ENCODE assay signal across 8 cellular contexts in the genomic region with DNA sequence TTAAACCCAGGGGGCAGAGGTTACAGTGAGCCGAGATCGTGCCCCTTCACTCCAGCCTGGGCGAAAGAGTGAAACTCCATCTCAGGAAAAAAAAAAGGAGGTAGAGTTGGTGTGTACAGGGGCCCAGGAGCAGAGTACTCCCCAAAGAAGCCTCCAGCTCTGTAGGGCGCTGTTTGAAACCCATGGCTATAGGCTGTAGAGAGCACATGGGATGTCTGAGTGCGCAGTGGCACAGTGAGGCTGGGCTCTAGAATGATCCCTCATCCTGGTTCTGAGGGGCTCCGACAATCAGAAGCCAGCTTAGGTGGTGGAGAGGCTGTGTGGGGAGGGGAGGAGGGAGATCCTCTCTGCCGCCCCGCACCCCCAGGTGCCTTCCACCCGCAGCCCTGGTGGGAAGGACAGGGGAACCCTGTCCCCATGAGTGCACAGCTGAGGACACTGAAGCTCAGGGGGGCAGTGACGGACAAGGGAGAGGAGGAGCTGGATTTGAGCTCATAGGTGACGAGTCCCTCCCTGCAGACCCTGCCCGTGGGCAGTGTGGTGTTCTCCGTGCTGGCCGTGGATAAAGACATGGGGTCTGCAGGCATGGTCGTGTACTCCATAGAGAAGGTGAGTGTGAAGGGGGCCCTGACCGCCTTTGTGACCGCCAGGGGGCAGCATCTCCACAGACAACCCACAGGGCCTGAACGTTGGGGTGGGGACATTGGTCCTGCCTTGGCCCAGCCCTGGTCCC. TPM values are rescaled to one million over a fixed set of nuclear protein-coding genes. Genes with fewer than 3 reads are reported as not detected.
DNase-seq lines count a peak whose midpoint lies in the region; ATAC-seq and TF ChIP-seq lines count a peak whose summit lies in the region.

No MANE protein-coding gene starts in this region.

- no peak overlapping the region for H2BK120ac ChIP-seq in mesenchymal stem cell (ENCODE audit: low read depth, low read length)

- no peak overlapping the region for H3K27ac ChIP-seq in mesenchymal stem cell (ENCODE audit: low read length, poor library complexity, severe bottlenecking)

- no peak overlapping the region for H3K4me2 ChIP-seq in mesenchymal stem cell (ENCODE audit: low read length, poor library complexity, severe bottlenecking)

- peak; percentile 95 for TF ChIP-seq CTCF in CD14-positive monocyte (IDR thresholded peaks at IDR 0.05)

- H3K27me3 ChIP-seq in mesenchymal stem cell (ENCODE audit: control insufficient read depth in 1 of 2, insufficient read depth in 1 of 2, low read length in 2 of 2): peaks cover 10 to 56% of the 10 kb centered on the region in 2 experiments

- intact Hi-C loops in CD14-positive monocyte (cut with micrococcal nuclease): loop anchor here (5.0 kb wide), 2 partner anchors 36 to 156 kb away; partner anchors contain the start of genes CLTB (in 1 of the 2) and RNF44 (in 1 of the 2)
- intact Hi-C loops in activated CD4-positive, alpha-beta memory T cell treated with anti-CD3 and anti-CD28 coated beads for 36 hours (cut with micrococcal nuclease): loop anchor here (1.0 to 5.0 kb wide), 2 partner anchors 46 to 156 kb away; partner anchors contain the start of gene CLTB

- no peaks in the 10 kb centered on the region for H3K79me1 ChIP-seq in mesenchymal stem cell (replicated peaks; ENCODE audit: low read length, poor library complexity, severe bottlenecking)

- no peak overlapping the region for H2BK12ac ChIP-seq in mesenchymal stem cell (ENCODE audit: low read length in 2 of 2)

- H3K4me1 Mint-ChIP-seq in CD14-positive monocyte: peaks cover 5% of the 10 kb centered on the region
- H3K4me1 Mint-ChIP-seq in activated CD4-positive, alpha-beta memory T cell treated with anti-CD3 and anti-CD28 coated beads for 36 hours (ENCODE audit: low read depth): no peaks in the 10 kb centered on the region

- H4K91ac ChIP-seq in mesenchymal stem cell (ENCODE audit: low read length): no peak overlapping the region

- no peaks in the 10 kb centered on the region for H3K36me3 Mint-ChIP-seq in CD14-positive monocyte
- no peaks in the 10 kb centered on the region for H3K36me3 Mint-ChIP-seq in activated CD4-positive, alpha-beta memory T cell treated with anti-CD3 and anti-CD28 coated beads for 36 hours

- ATAC-seq in GM19452 (IDR thresholded peaks at IDR 0.05; ENCODE audit: unreplicated experiment): peak; percentile 55

- 39% methylated on average over 18 of the region's 18 CpGs for whole genome bisulfite sequencing in mesenchymal stem cell

- H3K4me3 ChIP-seq in mesenchymal stem cell (ENCODE audit: insufficient read depth in 1 of 2, low read depth in 1 of 2, low read length in 2 of 2): no peak overlapping the region

- no peak overlapping the region for H4K8ac ChIP-seq in mesenchymal stem cell (ENCODE audit: low read length)

- DNase-seq in CD14-positive monocyte (ENCODE audit: low spot score) (peak; percentile 73), NCI-H1694 (lab: John Stamatoyannopoulos, UW) (peak; percentile 28), ecto neural progenitor cell (ENCODE audit: low spot score) (peak; percentile 84), mesenchymal stem cell (peak; percentile 60), middle frontal gyrus (ENCODE audit: extremely low spot score, low spot score) (no peak)
- peak; percentile 84 for DNase-seq in activated CD4-positive, alpha-beta memory T cell treated with anti-CD3 and anti-CD28 coated beads for 36 hours
- peak; percentile 61 to 66 for DNase-seq in stimulated activated CD8-positive, alpha-beta memory T cell treated with anti-CD3 and anti-CD28 coated beads, Interleukin-2, amount 100 ng/mL, for 1 hour (ENCODE audit: low read depth in 2 of 2)

- POLR2A ChIA-PET in activated CD4-positive, alpha-beta memory T cell treated with anti-CD3 and anti-CD28 coated beads for 36 hours (lab: Charles Lee): no interaction called here

- no peaks in the 10 kb centered on the region for H3K4me1 ChIP-seq in mesenchymal stem cell (ENCODE audit: control insufficient read depth, insufficient read depth, low read depth, low read length)

- no peak overlapping the region for H3K18ac ChIP-seq in mesenchymal stem cell (ENCODE audit: low read depth in 1 of 2, low read length in 2 of 2)

- H3K23ac ChIP-seq in mesenchymal stem cell (ENCODE audit: low read length in 2 of 2): no peak overlapping the region

- H3K9me3 ChIP-seq in mesenchymal stem cell (ENCODE audit: control insufficient read depth, low read length): no peaks in the 10 kb centered on the region

- H3K36me3 ChIP-seq in mesenchymal stem cell (ENCODE audit: control insufficient read depth in 1 of 2, insufficient read depth in 2 of 2, low read depth in 1 of 2, low read length in 2 of 2): no peaks in the 10 kb centered on the region

- CTCF ChIA-PET in activated CD4-positive, alpha-beta memory T cell treated with anti-CD3 and anti-CD28 coated beads for 36 hours (lab: Charles Lee): interaction anchor here (0.6 to 3.8 kb wide), 21 partner anchors 11 to 844 kb away, joined by 3 to 25 read pairs (median 4); partner anchors contain the start of genes CLTB, RNF44 and TSPAN17

- no peak overlapping the region for H2AFZ ChIP-seq in mesenchymal stem cell (ENCODE audit: low read depth, low read length)

- no peak overlapping the region for H2AK5ac ChIP-seq in mesenchymal stem cell (ENCODE audit: low read length, severe bottlenecking)

- no peak overlapping the region for H3K4me3 Mint-ChIP-seq in CD14-positive monocyte
- H3K4me3 Mint-ChIP-seq in activated CD4-positive, alpha-beta memory T cell treated with anti-CD3 and anti-CD28 coated beads for 36 hours: no peak overlapping the region

- H3K9me3 Mint-ChIP-seq in CD14-positive monocyte: peaks cover 0 to 2% (median 0%) of the 10 kb centered on the region in 7 donors
- no peaks in the 10 kb centered on the region for H3K9me3 Mint-ChIP-seq in activated CD4-positive, alpha-beta memory T cell treated with anti-CD3 and anti-CD28 coated beads for 36 hours

- H3K27ac Mint-ChIP-seq in CD14-positive monocyte: no peak overlapping the region
- H3K27ac Mint-ChIP-seq in activated CD4-positive, alpha-beta memory T cell treated with anti-CD3 and anti-CD28 coated beads for 36 hours: no peak overlapping the region

- no peak overlapping the region for H2BK5ac ChIP-seq in mesenchymal stem cell (ENCODE audit: low read depth, low read length, poor library complexity, severe bottlenecking)

- no peak overlapping the region for H3K9ac ChIP-seq in mesenchymal stem cell (ENCODE audit: low read length)

- H3K14ac ChIP-seq in mesenchymal stem cell (ENCODE audit: low read length in 2 of 2): no peak overlapping the region

- H3K4ac ChIP-seq in mesenchymal stem cell (ENCODE audit: low read depth in 1 of 2, low read length in 2 of 2): no peak overlapping the region

- no peak overlapping the region for H2BK15ac ChIP-seq in mesenchymal stem cell (ENCODE audit: low read depth, poor library complexity, severe bottlenecking)

- H3K27me3 Mint-ChIP-seq in CD14-positive monocyte (ENCODE audit: low read depth in 3 of 3): peaks cover 4 to 12% (median 12%) of the 10 kb centered on the region in 3 donors
- peaks cover 2% of the 10 kb centered on the region for H3K27me3 Mint-ChIP-seq in activated CD4-positive, alpha-beta memory T cell treated with anti-CD3 and anti-CD28 coated beads for 36 hours

RNA-seq across cellular contexts. Expression of gene CDHR2, which starts 24.6 kb away (rescaled TPM):
- polyA plus RNA-seq in CD14-positive monocyte: not detected
- under 1 TPM; 0.36 to 0.38 TPM for total RNA-seq in activated CD4-positive, alpha-beta memory T cell treated with anti-CD3 and anti-CD28 coated beads for 36 hours
- 0.01 TPM for polyA plus RNA-seq in mesenchymal stem cell (2013, experiment 1 of 2)
- polyA plus RNA-seq in mesenchymal stem cell (2013, experiment 2 of 2): not detected

RNA-seq across cellular contexts. Expression of gene GPRIN1, which starts 36.2 kb away (rescaled TPM):
- under 1 TPM; 0.05 to 0.30 TPM for polyA plus RNA-seq in CD14-positive monocyte
- 1 to 10 TPM; 4.5 to 5.3 TPM for total RNA-seq in activated CD4-positive, alpha-beta memory T cell treated with anti-CD3 and anti-CD28 coated beads for 36 hours
- polyA plus RNA-seq in mesenchymal stem cell (2013, experiment 1 of 2): 5.0 TPM
- 4.9 TPM for polyA plus RNA-seq in mesenchymal stem cell (2013, experiment 2 of 2)

RNA-seq across cellular contexts. Expression of gene RNF44, which starts 36.5 kb away (rescaled TPM):
- polyA plus RNA-seq in CD14-positive monocyte: 1 to 10 TPM; 1.9 to 3.1 TPM
- total RNA-seq in activated CD4-positive, alpha-beta memory T cell treated with anti-CD3 and anti-CD28 coated beads for 36 hours: 10 to 100 TPM; 61.9 to 68.1 TPM
- polyA plus RNA-seq in mesenchymal stem cell (2013, experiment 1 of 2): 19.2 TPM
- polyA plus RNA-seq in mesenchymal stem cell (2013, experiment 2 of 2): 17.6 TPM

RNA-seq across cellular contexts. Expression of gene SNCB, which starts 56.6 kb away (rescaled TPM):
- polyA plus RNA-seq in CD14-positive monocyte: not detected
- total RNA-seq in activated CD4-positive, alpha-beta memory T cell treated with anti-CD3 and anti-CD28 coated beads for 36 hours: under 1 TPM in 1 of 2 experiments, not detected in 1; 0.31 TPM
- polyA plus RNA-seq in mesenchymal stem cell (2013, experiment 1 of 2): 1.0 TPM
- polyA plus RNA-seq in mesenchymal stem cell (2013, experiment 2 of 2): 1.0 TPM

RNA-seq across cellular contexts. Expression of gene EIF4E1B, which starts 56.7 kb away (rescaled TPM):
- not detected for polyA plus RNA-seq in CD14-positive monocyte
- total RNA-seq in activated CD4-positive, alpha-beta memory T cell treated with anti-CD3 and anti-CD28 coated beads for 36 hours: not detected
- polyA plus RNA-seq in mesenchymal stem cell (2013, experiment 1 of 2): not detected
- not detected for polyA plus RNA-seq in mesenchymal stem cell (2013, experiment 2 of 2)
